Comparison of ENCODE assay signal across 1 cellular context in the genomic region with DNA sequence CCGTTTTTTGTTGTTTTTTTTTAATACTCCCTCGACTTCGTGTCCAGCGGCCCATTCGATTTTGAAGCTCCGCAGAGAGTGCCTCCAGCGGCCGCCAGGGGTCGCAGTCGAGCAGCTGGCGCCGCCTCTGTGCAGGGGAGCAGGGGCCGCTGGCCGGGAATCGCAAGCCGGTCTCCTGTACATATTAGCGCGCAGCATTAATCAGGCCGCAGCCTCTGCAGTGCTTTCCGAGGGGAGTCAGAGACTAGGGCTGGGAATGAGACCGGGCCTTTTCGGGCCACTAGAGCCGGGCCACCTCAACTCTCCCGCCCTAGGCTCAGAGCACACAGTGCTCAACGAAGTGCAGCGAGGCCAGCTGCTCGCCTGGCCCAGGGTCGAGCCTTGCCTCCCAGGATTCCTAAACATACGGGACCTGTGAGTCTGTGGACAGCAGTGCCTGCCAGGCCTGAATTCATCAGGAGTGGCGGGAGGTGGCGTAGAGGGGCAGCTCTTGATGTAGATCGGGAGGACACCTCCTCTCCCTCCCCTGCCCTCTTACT.
TF ChIP-seq lines count a peak whose summit lies in the region.

No MANE protein-coding gene starts in this region.

TF ChIP-seq in liver, 16 proteins besides CTCF, POLR2A, EP300 and RAD21 (continued from another document):
- TF ChIP-seq GABPA (IDR thresholded peaks at IDR 0.05 in 1 of 2, conservative IDR thresholded peaks at IDR 0.05 in 1 of 2): no peak
